30 cellular contexts compared by ENCODE assay signal in the genomic region with DNA sequence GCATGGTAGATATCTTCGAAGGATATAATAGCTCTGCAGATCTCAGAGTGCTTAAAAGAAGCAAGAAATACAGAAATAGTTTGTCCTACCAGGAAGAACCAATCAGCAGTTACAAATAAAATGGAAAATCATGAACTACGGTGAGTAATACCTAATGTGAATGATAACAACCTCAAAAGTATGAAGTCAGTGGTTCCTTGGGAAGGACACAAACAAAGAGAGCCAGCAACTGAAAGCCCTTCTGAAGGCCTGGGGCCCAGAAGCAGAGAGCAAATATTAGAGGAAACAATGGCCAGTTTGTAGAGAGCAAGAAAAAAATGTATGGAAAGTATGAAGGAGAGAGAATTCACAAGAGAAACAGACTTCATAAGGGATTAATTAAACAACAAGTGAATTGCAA.
DNase-seq lines count a peak whose midpoint lies in the region; ATAC-seq, FAIRE-seq and TF ChIP-seq lines count a peak whose summit lies in the region.
"Had no signal": no experiment of that assay in that cellular context is flagged by ENCODE, and none has a peak within 500 bp of the region (broad histone marks: within the 10 kb centered on the region; RNA-seq: fewer than 3 reads in every experiment).

No MANE protein-coding gene starts in this region.

- BruUV-seq in HepG2 (replicated peaks; lab: Mats Ljungman, UMichigan) = no TSS peak

- no peak for TF ChIP-seq RAD21 in HepG2 (CRISPR knock-in tag; IDR thresholded peaks at IDR 0.05)

- intact Hi-C loops in HepG2 (cut with micrococcal nuclease; ENCODE audit: unreplicated experiment) (no loop called here), right lobe of liver (cut with DNase I) (no loop called here), left cardiac atrium (cut with DNase I) (no loop called here)

- no peak overlapping the region for H3K9ac ChIP-seq in HepG2 (ENCODE audit: insufficient read depth, low read depth, low read length)

- 23% methylated on average over 2 of the region's 2 CpGs for WGBS in HepG2 (ENCODE audit: low lambda C conversion rate)
- WGBS in right lobe of liver (ENCODE audit: insufficient coverage, low coverage, low lambda C conversion rate, missing lambda C conversion rate) = 65% methylated on average over 2 of the region's 2 CpGs

- H3K36me3 ChIP-seq in HepG2 (replicated peaks in 1 of 2; ENCODE audit: control insufficient read depth in 1 of 2, insufficient read depth in 2 of 2, low read length in 2 of 2) = no peaks in the 10 kb centered on the region
- no peaks in the 10 kb centered on the region for H3K36me3 ChIP-seq in right lobe of liver
- no peaks in the 10 kb centered on the region for H3K36me3 ChIP-seq in right atrium auricular region
- H3K36me3 ChIP-seq: cardiac muscle cell, heart right ventricle, ovary, stomach, transverse colon had no signal

- no peaks in the 10 kb centered on the region for H4K20me1 ChIP-seq in HepG2 (ENCODE audit: insufficient read depth, low read length)

- H3K9me3 ChIP-seq in HepG2 (ENCODE audit: low read length) (no peaks in the 10 kb centered on the region), right lobe of liver (no peaks in the 10 kb centered on the region), right atrium auricular region (no peaks in the 10 kb centered on the region)
- H3K9me3 ChIP-seq: heart right ventricle, ovary, stomach, transverse colon had no signal

- H3K27ac ChIP-seq in HepG2 (ENCODE audit: extremely low read length, insufficient read depth, low read length) = no peak overlapping the region
- H3K27ac ChIP-seq in right lobe of liver = no peak overlapping the region
- no peak overlapping the region for H3K27ac ChIP-seq in epithelial cell of prostate
- no peak overlapping the region for H3K27ac ChIP-seq in right atrium auricular region
- H3K27ac ChIP-seq: cardiac muscle cell, ovary, stomach, transverse colon had no signal

- H3K4me2 ChIP-seq in HepG2 (ENCODE audit: low read depth, low read length) = no peak overlapping the region

- no peak overlapping the region for H3K4me3 ChIP-seq in HepG2 (replicated peaks in 1 of 3; ENCODE audit: insufficient read depth in 1 of 3, low read depth in 2 of 3, low read length in 3 of 3)
- H3K4me3 ChIP-seq in right lobe of liver = no peak overlapping the region
- no peak overlapping the region for H3K4me3 ChIP-seq in right atrium auricular region
- H3K4me3 ChIP-seq: cardiac muscle cell, heart right ventricle, K562, ovary, stomach, transverse colon had no signal

- H3K79me2 ChIP-seq in HepG2 (ENCODE audit: insufficient read depth, low read length) = no peaks in the 10 kb centered on the region

- no peak overlapping the region for H2AFZ ChIP-seq in HepG2 (ENCODE audit: low read length)

- H3K27me3 ChIP-seq in HepG2 (ENCODE audit: control insufficient read depth in 1 of 2, insufficient read depth in 2 of 2, low read length in 2 of 2) (no peaks in the 10 kb centered on the region), right lobe of liver (no peaks in the 10 kb centered on the region), right atrium auricular region (no peaks in the 10 kb centered on the region)
- H3K27me3 ChIP-seq: cardiac muscle cell, heart right ventricle, ovary, stomach, transverse colon had no signal

- CTCF ChIA-PET in HepG2 (lab: Yijun Ruan, JAX; ENCODE audit: low intra/inter-chr PET ratio, low total read pairs) = no interaction called here

- TF ChIP-seq EP300 in HepG2 (IDR thresholded peaks at IDR 0.05; ENCODE audit: low read depth in 2 of 2, low read length in 2 of 2) = no peak
- TF ChIP-seq EP300 in HepG2 (CRISPR knock-in tag; IDR thresholded peaks at IDR 0.05; ENCODE audit: borderline replicate concordance) = no peak

- no peak for TF ChIP-seq POLR2A in HepG2 (IDR thresholded peaks at IDR 0.05; ENCODE audit: insufficient read depth in 1 of 2, low read depth in 2 of 2, low read length in 2 of 2)
- TF ChIP-seq POLR2A in right lobe of liver (IDR thresholded peaks at IDR 0.05) = no peak

- DNase-seq in HepG2 (ENCODE audit: low spot score) (peak; percentile 36), right lobe of liver (no peak), epithelial cell of prostate (ENCODE audit: low read depth, low spot score) (peak; percentile 43), kidney tubule cell (ENCODE audit: low spot score) (peak; percentile 80), NCI-H510A (lab: John Stamatoyannopoulos, UW) (no peak), right atrium auricular region (ENCODE audit: low spot score) (no peak), dedifferentiated amniotic fluid mesenchymal stem cell (ENCODE audit: extremely low spot score) (no peak), left cardiac atrium (no peak)
- DNase-seq: 8988T; activated CD4-positive, alpha-beta T cell treated with anti-CD3 and anti-CD28 coated beads for 36 hours; activated T-cell treated with anti-CD3 and anti-CD28 coated beads, Interleukin-2, amount 50 U/mL, for 24 hours; CD4-positive, alpha-beta memory T cell; DMS53; heart right ventricle; left ventricle myocardium superior; midbrain; naive thymus-derived CD8-positive, alpha-beta T cell; NCI-H146; NCI-H524 treated with DMSO at 0.1 percent for 48 hours; ovary; stimulated activated CD8-positive, alpha-beta memory T cell treated with anti-CD3 and anti-CD28 coated beads, Interleukin-4, amount 100 ng/mL, for 48 hours; stomach; T-helper 17 cell; transverse colon had no signal

- in situ Hi-C loops in HepG2 (cut with HindIII; ENCODE audit: extremely low pct_ligation_motif_present, low pct_unique_long_range_greater_than_20kb) = no loop called here

- FAIRE-seq in HepG2 (lab: Jason Lieb, UNC) = no peak
- FAIRE-seq: endometrium, G401.6, GM18507, H1, K562 had no signal

- no peak for ATAC-seq in HepG2
- no peak for ATAC-seq in right lobe of liver
- ATAC-seq in left cardiac atrium = no peak
- ATAC-seq: activated CD4-positive, alpha-beta T cell treated with anti-CD3 and anti-CD28 coated beads for 36 hours; heart right ventricle; K562; left ventricle myocardium superior; naive thymus-derived CD8-positive, alpha-beta T cell; T-helper 17 cell had no signal

- TF ChIP-seq CTCF in HepG2 (CRISPR knock-in tag; IDR thresholded peaks at IDR 0.05) = no peak
- TF ChIP-seq CTCF in right lobe of liver (IDR thresholded peaks at IDR 0.05) = no peak
- no peak for TF ChIP-seq CTCF in right atrium auricular region (IDR thresholded peaks at IDR 0.05)

- POLR2A ChIA-PET in HepG2 (lab: Yijun Ruan, JAX) = no interaction called here

- H3K4me1 ChIP-seq in HepG2 (ENCODE audit: insufficient read depth, low read length) (peaks cover 25% of the 10 kb centered on the region), right lobe of liver (no peaks in the 10 kb centered on the region), right atrium auricular region (no peaks in the 10 kb centered on the region)
- H3K4me1 ChIP-seq: heart right ventricle had no signal

TF ChIP-seq in HepG2, 621 proteins besides CTCF, POLR2A, EP300 and RAD21:
- TF ChIP-seq SOX13 (IDR thresholded peaks at IDR 0.05) (no peak), SOX13 (CRISPR knock-in tag; conservative IDR thresholded peaks at IDR 0.05 in 1 of 2, IDR thresholded peaks at IDR 0.05 in 1 of 2) (peak in 1 of 2 experiments; percentile 41; a peak in 1 of 4 replicates), ZNF136 (CRISPR knock-in tag; IDR thresholded peaks at IDR 0.05; ENCODE audit: low read depth) (no peak), ZNF878 (CRISPR knock-in tag; IDR thresholded peaks at IDR 0.05) (no peak), CENPX (CRISPR knock-in tag; IDR thresholded peaks at IDR 0.05) (no peak)
- TF ChIP-seq, protein P1, sequence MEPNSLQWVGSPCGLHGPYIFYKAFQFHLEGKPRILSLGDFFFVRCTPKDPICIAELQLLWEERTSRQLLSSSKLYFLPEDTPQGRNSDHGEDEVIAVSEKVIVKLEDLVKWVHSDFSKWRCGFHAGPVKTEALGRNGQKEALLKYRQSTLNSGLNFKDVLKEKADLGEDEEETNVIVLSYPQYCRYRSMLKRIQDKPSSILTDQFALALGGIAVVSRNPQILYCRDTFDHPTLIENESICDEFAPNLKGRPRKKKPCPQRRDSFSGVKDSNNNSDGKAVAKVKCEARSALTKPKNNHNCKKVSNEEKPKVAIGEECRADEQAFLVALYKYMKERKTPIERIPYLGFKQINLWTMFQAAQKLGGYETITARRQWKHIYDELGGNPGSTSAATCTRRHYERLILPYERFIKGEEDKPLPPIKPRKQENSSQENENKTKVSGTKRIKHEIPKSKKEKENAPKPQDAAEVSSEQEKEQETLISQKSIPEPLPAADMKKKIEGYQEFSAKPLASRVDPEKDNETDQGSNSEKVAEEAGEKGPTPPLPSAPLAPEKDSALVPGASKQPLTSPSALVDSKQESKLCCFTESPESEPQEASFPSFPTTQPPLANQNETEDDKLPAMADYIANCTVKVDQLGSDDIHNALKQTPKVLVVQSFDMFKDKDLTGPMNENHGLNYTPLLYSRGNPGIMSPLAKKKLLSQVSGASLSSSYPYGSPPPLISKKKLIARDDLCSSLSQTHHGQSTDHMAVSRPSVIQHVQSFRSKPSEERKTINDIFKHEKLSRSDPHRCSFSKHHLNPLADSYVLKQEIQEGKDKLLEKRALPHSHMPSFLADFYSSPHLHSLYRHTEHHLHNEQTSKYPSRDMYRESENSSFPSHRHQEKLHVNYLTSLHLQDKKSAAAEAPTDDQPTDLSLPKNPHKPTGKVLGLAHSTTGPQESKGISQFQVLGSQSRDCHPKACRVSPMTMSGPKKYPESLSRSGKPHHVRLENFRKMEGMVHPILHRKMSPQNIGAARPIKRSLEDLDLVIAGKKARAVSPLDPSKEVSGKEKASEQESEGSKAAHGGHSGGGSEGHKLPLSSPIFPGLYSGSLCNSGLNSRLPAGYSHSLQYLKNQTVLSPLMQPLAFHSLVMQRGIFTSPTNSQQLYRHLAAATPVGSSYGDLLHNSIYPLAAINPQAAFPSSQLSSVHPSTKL (CRISPR knock-in tag; IDR thresholded peaks at IDR 0.05) = no peak

Comparison
In these comparisons a context has a peak if more than half of its experiments do, and no peak if none do; other contexts are left out.
1. DNase-seq: peak in HepG2 (single experiment), epithelial cell of prostate (single experiment) and kidney tubule cell (single experiment); none in right lobe of liver (0 of 3), NCI-H510A (single experiment), right atrium auricular region (single experiment), dedifferentiated amniotic fluid mesenchymal stem cell (single experiment) and left cardiac atrium (single experiment).